In the genomic region with DNA sequence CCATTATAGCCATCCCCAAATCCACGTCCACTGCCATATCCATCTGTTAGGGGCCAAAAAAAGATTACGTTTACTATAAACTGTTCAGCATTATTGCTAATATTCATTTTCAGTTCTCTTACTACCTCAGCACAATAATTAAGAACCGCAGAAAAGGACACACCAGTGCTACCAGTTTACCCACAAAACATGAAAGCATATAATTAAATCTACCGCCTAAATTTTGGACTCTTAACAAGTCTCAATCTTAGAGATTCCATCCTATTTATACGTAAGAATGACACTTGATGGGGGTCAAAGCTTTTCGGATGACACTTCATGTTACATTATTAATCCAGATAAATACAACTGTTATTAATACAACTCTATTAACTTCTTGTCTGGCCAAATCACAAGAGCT, we compare ENCODE assay signal across 11 cellular contexts. TPM values are rescaled to one million over a fixed set of nuclear protein-coding genes. Genes with fewer than 3 reads are reported as not detected.
A peak's percentile ranks its signal among the peaks of the same experiment; 100 is the strongest.
DNase-seq lines count a peak whose midpoint lies in the region; ATAC-seq and TF ChIP-seq lines count a peak whose summit lies in the region.
"Had no signal": no experiment of that assay in that cellular context is flagged by ENCODE, and none has a peak within 500 bp of the region (broad histone marks: within the 10 kb centered on the region; RNA-seq: fewer than 3 reads in every experiment).

No MANE protein-coding gene starts in this region.

- H3K4me3 ChIP-seq in gastroesophageal sphincter (peak overlapping the region in 1 of 2 donors; percentile 19), stomach (peak overlapping the region in 3 of 4 donors; percentile 9 to 93 (median 92))
- H3K4me3 ChIP-seq: colonic mucosa had no signal

- TF ChIP-seq CTCF in gastroesophageal sphincter (IDR thresholded peaks at IDR 0.05) (no peak), stomach (IDR thresholded peaks at IDR 0.05) (no peak)

- H3K4me3 Mint-ChIP-seq in activated naive CD4-positive, alpha-beta T cell treated with anti-CD3 and anti-CD28 coated beads for 36 hours, result peak overlapping the region; percentile 100
- H3K4me3 Mint-ChIP-seq in activated CD4-positive, alpha-beta memory T cell treated with anti-CD3 and anti-CD28 coated beads for 36 hours, result peak overlapping the region; percentile 99

- no peak for DNase-seq in activated naive CD4-positive, alpha-beta T cell treated with anti-CD3 and anti-CD28 coated beads for 36 hours
- no peak for DNase-seq in activated naive CD4-positive, alpha-beta T cell treated with Interleukin-2 at 50 U/mL for 16 hours
- no peak for DNase-seq in activated CD4-positive, alpha-beta memory T cell treated with anti-CD3 and anti-CD28 coated beads for 36 hours
- DNase-seq in stomach, result no peak
- no peak for DNase-seq in CD1c-positive myeloid dendritic cell (ENCODE audit: extremely low spot score)
- DNase-seq in SKM-1 treated with dmso at 0.1 percent for 144 hours (lab: John Stamatoyannopoulos, UW; ENCODE audit: unreplicated experiment), result no peak
- DNase-seq: colonic mucosa, NCI-H82, transverse colon had no signal

- WGBS in gastroesophageal sphincter (ENCODE audit: low coverage in 1 of 2), 2 donors, result 40 to 46% methylated on average over 6 of the region's 6 CpGs
- WGBS in stomach, 5 donors, result 36 to 50% (median 45%) methylated on average over 6 of the region's 6 CpGs

- peaks cover 30 to 68% of the 10 kb centered on the region in 2 donors for H3K36me3 ChIP-seq in gastroesophageal sphincter
- H3K36me3 ChIP-seq in stomach, result peaks cover 66 to 69% (median 68%) of the 10 kb centered on the region in 4 donors

- no peaks in the 10 kb centered on the region for H3K9me3 ChIP-seq in gastroesophageal sphincter
- H3K9me3 ChIP-seq in stomach, result no peaks in the 10 kb centered on the region
- H3K9me3 ChIP-seq: colonic mucosa, transverse colon had no signal

- TF ChIP-seq POLR2A in gastroesophageal sphincter (IDR thresholded peaks at IDR 0.05), result no peak
- no peak for TF ChIP-seq POLR2A in stomach (IDR thresholded peaks at IDR 0.05)

- H3K36me3 Mint-ChIP-seq in activated naive CD4-positive, alpha-beta T cell treated with anti-CD3 and anti-CD28 coated beads for 36 hours (ENCODE audit: low read depth), result peaks cover 94% of the 10 kb centered on the region
- H3K36me3 Mint-ChIP-seq in activated CD4-positive, alpha-beta memory T cell treated with anti-CD3 and anti-CD28 coated beads for 36 hours, result peaks cover 94% of the 10 kb centered on the region

- intact Hi-C loops in activated naive CD4-positive, alpha-beta T cell treated with anti-CD3 and anti-CD28 coated beads for 36 hours (cut with micrococcal nuclease), result no loop called here
- intact Hi-C loops in activated CD4-positive, alpha-beta memory T cell treated with anti-CD3 and anti-CD28 coated beads for 36 hours (cut with micrococcal nuclease), result loop anchor here (1.0 kb wide), 1 partner anchor 8 kb away; no protein-coding TSS in a partner anchor
- intact Hi-C loops in stomach (cut with DNase I; ENCODE audit: low total_unique reads), result no loop called here

- ATAC-seq in gastroesophageal sphincter, result no peak
- ATAC-seq in GM21576 (IDR thresholded peaks at IDR 0.05; ENCODE audit: unreplicated experiment), result no peak

- H3K27me3 ChIP-seq in gastroesophageal sphincter, result no peaks in the 10 kb centered on the region
- H3K27me3 ChIP-seq in stomach, result no peaks in the 10 kb centered on the region
- H3K27me3 ChIP-seq: colonic mucosa, transverse colon had no signal

- POLR2A ChIA-PET in activated CD4-positive, alpha-beta memory T cell treated with anti-CD3 and anti-CD28 coated beads for 36 hours (lab: Charles Lee), result interaction anchor here (0.9 to 9.9 kb wide), 6 partner anchors 7 to 98 kb away, joined by 3 to 160 read pairs (median 12); no protein-coding TSS in a partner anchor

- CTCF ChIA-PET in activated naive CD4-positive, alpha-beta T cell treated with anti-CD3 and anti-CD28 coated beads for 36 hours (lab: Charles Lee), result interaction anchor here (4.3 kb wide), 1 partner anchor 105 kb away, joined by 27 read pairs; no protein-coding TSS in a partner anchor
- CTCF ChIA-PET in activated CD4-positive, alpha-beta memory T cell treated with anti-CD3 and anti-CD28 coated beads for 36 hours (lab: Charles Lee), result interaction anchor here (1.0 to 3.4 kb wide), 5 partner anchors 11 to 303 kb away, joined by 3 to 27 read pairs (median 6); no protein-coding TSS in a partner anchor

- peaks cover 36 to 70% (median 41%) of the 10 kb centered on the region in 3 donors for H3K4me1 ChIP-seq in gastroesophageal sphincter
- H3K4me1 ChIP-seq in stomach, result peaks cover 55 to 71% (median 63%) of the 10 kb centered on the region in 4 donors

- peak overlapping the region; percentile 94 for H3K27ac Mint-ChIP-seq in activated naive CD4-positive, alpha-beta T cell treated with anti-CD3 and anti-CD28 coated beads for 36 hours
- peak overlapping the region; percentile 100 for H3K27ac Mint-ChIP-seq in activated CD4-positive, alpha-beta memory T cell treated with anti-CD3 and anti-CD28 coated beads for 36 hours

- H3K27ac ChIP-seq in gastroesophageal sphincter (peak overlapping the region in 3 of 4 donors; percentile 1 to 27 (median 21)), stomach (peak overlapping the region in 4 of 5 donors; percentile 12 to 100 (median 42))
- H3K27ac ChIP-seq: colonic mucosa had no signal

- no peaks in the 10 kb centered on the region for H3K27me3 Mint-ChIP-seq in activated naive CD4-positive, alpha-beta T cell treated with anti-CD3 and anti-CD28 coated beads for 36 hours (ENCODE audit: low read depth)
- peaks cover 6% of the 10 kb centered on the region for H3K27me3 Mint-ChIP-seq in activated CD4-positive, alpha-beta memory T cell treated with anti-CD3 and anti-CD28 coated beads for 36 hours

- no peaks in the 10 kb centered on the region for H3K9me3 Mint-ChIP-seq in activated naive CD4-positive, alpha-beta T cell treated with anti-CD3 and anti-CD28 coated beads for 36 hours
- H3K9me3 Mint-ChIP-seq in activated CD4-positive, alpha-beta memory T cell treated with anti-CD3 and anti-CD28 coated beads for 36 hours, result peaks cover 2% of the 10 kb centered on the region

- peaks cover 62% of the 10 kb centered on the region for H3K4me1 Mint-ChIP-seq in activated naive CD4-positive, alpha-beta T cell treated with anti-CD3 and anti-CD28 coated beads for 36 hours (ENCODE audit: low read depth)
- H3K4me1 Mint-ChIP-seq in activated CD4-positive, alpha-beta memory T cell treated with anti-CD3 and anti-CD28 coated beads for 36 hours (ENCODE audit: low read depth), result peaks cover 62% of the 10 kb centered on the region

- TF ChIP-seq EP300 in gastroesophageal sphincter (IDR thresholded peaks at IDR 0.05), result no peak
- no peak for TF ChIP-seq EP300 in stomach (IDR thresholded peaks at IDR 0.05)

RNA-seq across cellular contexts. Expression of a gene that starts 4.7 kb away (rescaled TPM):
- total RNA-seq in activated naive CD4-positive, alpha-beta T cell treated with anti-CD3 and anti-CD28 coated beads for 36 hours, result 100 to 1,000 TPM; 925 to 950 TPM
- 100 to 1,000 TPM; 906 to 929 TPM for total RNA-seq in activated CD4-positive, alpha-beta memory T cell treated with anti-CD3 and anti-CD28 coated beads for 36 hours
- total RNA-seq in gastroesophageal sphincter (100 to 1,000 TPM; 171 to 210 (median 189) TPM), stomach (100 to 1,000 TPM; 142 to 316 (median 249) TPM)
- polyA plus RNA-seq in stomach, result 100 to 1,000 TPM; 391 to 464 (median 413) TPM

RNA-seq across cellular contexts. Expression of a gene that starts 5.7 kb away (rescaled TPM):
- total RNA-seq in activated naive CD4-positive, alpha-beta T cell treated with anti-CD3 and anti-CD28 coated beads for 36 hours, result 100 to 1,000 TPM; 260 to 273 TPM
- 100 to 1,000 TPM; 278 to 281 TPM for total RNA-seq in activated CD4-positive, alpha-beta memory T cell treated with anti-CD3 and anti-CD28 coated beads for 36 hours
- total RNA-seq in gastroesophageal sphincter (10 to 100 TPM; 61.1 to 92.1 (median 83.3) TPM), stomach (100 to 1,000 TPM in 2 of 5 donors, 10 to 100 TPM in 3; 21.4 to 156 (median 58.9) TPM)
- 100 to 1,000 TPM in 1 of 3 donors, 10 to 100 TPM in 2; 73.3 to 115 (median 79.1) TPM for polyA plus RNA-seq in stomach

RNA-seq across cellular contexts. Expression of a gene that starts 43.9 kb away (rescaled TPM):
- total RNA-seq in activated naive CD4-positive, alpha-beta T cell treated with anti-CD3 and anti-CD28 coated beads for 36 hours, result 10 to 100 TPM; 12.5 to 12.9 TPM
- total RNA-seq in activated CD4-positive, alpha-beta memory T cell treated with anti-CD3 and anti-CD28 coated beads for 36 hours, result 10 to 100 TPM; 27.3 to 30.3 TPM
- total RNA-seq in gastroesophageal sphincter (1 to 10 TPM in 3 of 4 donors, under 1 TPM in 1; 0.62 to 4.4 (median 2.2) TPM), stomach (1 to 10 TPM in 4 of 5 donors, not detected in 1; 4.9 to 7.7 (median 5.8) TPM)
- polyA plus RNA-seq in stomach, result 1 to 10 TPM; 1.4 to 4.4 (median 2.2) TPM
